Comparison of ENCODE assay signal across 15 cellular contexts in genomic region chr14:100118377-100119011, GRCh38. TPM values are rescaled to one million over a fixed set of nuclear protein-coding genes. Genes with fewer than 3 reads are reported as not detected.
DNase-seq lines count a peak whose midpoint lies in the region; ATAC-seq and TF ChIP-seq lines count a peak whose summit lies in the region.
"Had no signal": no experiment of that assay in that cellular context is flagged by ENCODE, and none has a peak within 500 bp of the region (broad histone marks: within the 10 kb centered on the region; RNA-seq: fewer than 3 reads in every experiment).

No MANE protein-coding gene starts in this region.

- H3K27ac ChIP-seq in OCI-LY3 (ENCODE audit: low read length), result no peak overlapping the region
- H3K27ac ChIP-seq: right lobe of liver, vagina had no signal

- no peak overlapping the region for H3K4me3 ChIP-seq in OCI-LY3 (ENCODE audit: low read length)
- H3K4me3 ChIP-seq: right lobe of liver, vagina had no signal

- no peak overlapping the region for H2AFZ ChIP-seq in OCI-LY3 (ENCODE audit: low read depth, low read length)

- CTCF ChIA-PET in GM10248 (lab: Yijun Ruan, JAX), result interaction anchor here (1.1 to 21.1 kb wide), 4 partner anchors 10 to 137 kb away, joined by 3 to 336 read pairs (median 22); partner anchors contain the start of gene EVL

- peaks cover 0 to 9% of the 10 kb centered on the region in 2 donors for H3K36me3 Mint-ChIP-seq in activated T-cell treated with anti-CD3 and anti-CD28 coated beads, Interleukin-2, amount 50 U/mL, for 72 hours (ENCODE audit: insufficient read depth in 2 of 2)
- H3K36me3 Mint-ChIP-seq in stimulated activated naive B cell treated with anti-CD40 and anti-IgM and Interleukin-4, amounts not matched to agents 10 μg/mL and 1 μg/mL and 100 μg/mL, for 72 hours, result peaks cover 38 to 54% of the 10 kb centered on the region in 2 donors

- TF ChIP-seq CTCF in OCI-LY3 (IDR thresholded peaks at IDR 0.05; ENCODE audit: low read depth, low read length) (no peak), GM10248 (IDR thresholded peaks at IDR 0.05; ENCODE audit: control extremely low read depth, extremely low read depth, low read depth, missing control alignments) (no peak)

- no peak overlapping the region for H3K9ac ChIP-seq in OCI-LY3 (ENCODE audit: low read length)

- H3K4me1 Mint-ChIP-seq in activated T-cell treated with anti-CD3 and anti-CD28 coated beads, Interleukin-2, amount 50 U/mL, for 72 hours (ENCODE audit: low read depth), result peaks cover 28% of the 10 kb centered on the region
- peaks cover 25 to 39% of the 10 kb centered on the region in 2 donors for H3K4me1 Mint-ChIP-seq in stimulated activated naive B cell treated with anti-CD40 and anti-IgM and Interleukin-4, amounts not matched to agents 10 μg/mL and 1 μg/mL and 100 μg/mL, for 72 hours

- no peaks in the 10 kb centered on the region for H3K9me3 ChIP-seq in OCI-LY3 (ENCODE audit: insufficient read depth, low read length)
- H3K9me3 ChIP-seq: right lobe of liver, vagina had no signal

- POLR2A ChIA-PET in GM10248 (lab: Yijun Ruan, JAX), result interaction anchor here (0.6 kb wide), 1 partner anchor 16 kb away, joined by 3 read pairs; no protein-coding TSS in a partner anchor

- no peaks in the 10 kb centered on the region for H3K27me3 ChIP-seq in OCI-LY3 (ENCODE audit: low read depth, low read length)
- H3K27me3 ChIP-seq: right lobe of liver, vagina had no signal

- H3K4me2 ChIP-seq in OCI-LY3 (ENCODE audit: low read length), result peak overlapping the region; percentile 13

- H4K20me1 ChIP-seq in OCI-LY3 (ENCODE audit: insufficient read depth, low read length), result no peaks in the 10 kb centered on the region

- H3K36me3 ChIP-seq in OCI-LY3 (replicated peaks; ENCODE audit: low read depth, low read length), result no peaks in the 10 kb centered on the region

- no peak for DNase-seq in activated T-cell treated with anti-CD3 and anti-CD28 coated beads, Interleukin-2, amount 50 U/mL, for 72 hours
- DNase-seq in activated T-cell treated with anti-CD3 and anti-CD28 coated beads, Interleukin-2, amount 50 U/mL, for 1 hour, result no peak
- DNase-seq in cerebellar cortex (ENCODE audit: low spot score) (peak; percentile 33), GM10248 (ENCODE audit: extremely low spot score) (no peak), germinal center (ENCODE audit: low spot score) (no peak), HuH-7 (ENCODE audit: low spot score) (no peak)
- DNase-seq in stimulated activated naive B cell treated with anti-CD40 and anti-IgM and Interleukin-4, amounts not matched to agents 10 μg/mL and 1 μg/mL and 100 μg/mL, for 72 hours, result no peak
- DNase-seq: aorta, hypothalamus, NCI-H446 treated with DMSO at 0.1 percent for 48 hours, occipital lobe, SHP77 treated with DMSO at 0.1 percent for 48 hours had no signal

- H3K27ac Mint-ChIP-seq in activated T-cell treated with anti-CD3 and anti-CD28 coated beads, Interleukin-2, amount 50 U/mL, for 72 hours, result peak overlapping the region; percentile 91
- peak overlapping the region; percentile 85 for H3K27ac Mint-ChIP-seq in stimulated activated naive B cell treated with anti-CD40 and anti-IgM and Interleukin-4, amounts not matched to agents 10 μg/mL and 1 μg/mL and 100 μg/mL, for 72 hours

- peaks cover 13% of the 10 kb centered on the region for H3K4me1 ChIP-seq in OCI-LY3 (ENCODE audit: low read length)
- H3K4me1 ChIP-seq: right lobe of liver, vagina had no signal

- no peaks in the 10 kb centered on the region for H3K79me2 ChIP-seq in OCI-LY3 (ENCODE audit: low read length)

- H3K27me3 Mint-ChIP-seq in activated T-cell treated with anti-CD3 and anti-CD28 coated beads, Interleukin-2, amount 50 U/mL, for 72 hours (ENCODE audit: low read depth), result no peaks in the 10 kb centered on the region
- H3K27me3 Mint-ChIP-seq in stimulated activated naive B cell treated with anti-CD40 and anti-IgM and Interleukin-4, amounts not matched to agents 10 μg/mL and 1 μg/mL and 100 μg/mL, for 72 hours, result no peaks in the 10 kb centered on the region

- H3K9me3 Mint-ChIP-seq in activated T-cell treated with anti-CD3 and anti-CD28 coated beads, Interleukin-2, amount 50 U/mL, for 72 hours, result no peaks in the 10 kb centered on the region
- H3K9me3 Mint-ChIP-seq in stimulated activated naive B cell treated with anti-CD40 and anti-IgM and Interleukin-4, amounts not matched to agents 10 μg/mL and 1 μg/mL and 100 μg/mL, for 72 hours, result no peaks in the 10 kb centered on the region

- H3K4me3 Mint-ChIP-seq in activated T-cell treated with anti-CD3 and anti-CD28 coated beads, Interleukin-2, amount 50 U/mL, for 72 hours, result no peak overlapping the region
- H3K4me3 Mint-ChIP-seq in stimulated activated naive B cell treated with anti-CD40 and anti-IgM and Interleukin-4, amounts not matched to agents 10 μg/mL and 1 μg/mL and 100 μg/mL, for 72 hours, result no peak overlapping the region

- ATAC-seq in activated T-cell treated with anti-CD3 and anti-CD28 coated beads, Interleukin-2, amount 50 U/mL, for 72 hours (replicated peaks in 1 of 2), result peak; percentile 9 to 27
- no peak for ATAC-seq in stimulated activated naive B cell treated with anti-CD40 and anti-IgM and Interleukin-4, amounts not matched to agents 10 μg/mL and 1 μg/mL and 100 μg/mL, for 72 hours (replicated peaks)
- ATAC-seq: right lobe of liver had no signal

RNA-seq across cellular contexts. Expression of gene DEGS2, which starts 41.0 kb away (rescaled TPM):
- 1 to 10 TPM; 1.8 to 4.2 TPM for total RNA-seq in activated T-cell treated with anti-CD3 and anti-CD28 coated beads, Interleukin-2, amount 50 U/mL, for 72 hours

RNA-seq across cellular contexts. Expression of gene EVL, which starts 53.3 kb away (rescaled TPM):
- 100 to 1,000 TPM; 279 to 343 TPM for total RNA-seq in activated T-cell treated with anti-CD3 and anti-CD28 coated beads, Interleukin-2, amount 50 U/mL, for 72 hours

Comparison
In these comparisons a context has a peak if more than half of its experiments do, and no peak if none do; other contexts are left out.
1. ATAC-seq: peak in activated T-cell treated with anti-CD3 and anti-CD28 coated beads, Interleukin-2, amount 50 U/mL, for 72 hours (2 of 2); none in stimulated activated naive B cell treated with anti-CD40 and anti-IgM and Interleukin-4, amounts not matched to agents 10 μg/mL and 1 μg/mL and 100 μg/mL, for 72 hours (0 of 2).